In the genomic region with DNA sequence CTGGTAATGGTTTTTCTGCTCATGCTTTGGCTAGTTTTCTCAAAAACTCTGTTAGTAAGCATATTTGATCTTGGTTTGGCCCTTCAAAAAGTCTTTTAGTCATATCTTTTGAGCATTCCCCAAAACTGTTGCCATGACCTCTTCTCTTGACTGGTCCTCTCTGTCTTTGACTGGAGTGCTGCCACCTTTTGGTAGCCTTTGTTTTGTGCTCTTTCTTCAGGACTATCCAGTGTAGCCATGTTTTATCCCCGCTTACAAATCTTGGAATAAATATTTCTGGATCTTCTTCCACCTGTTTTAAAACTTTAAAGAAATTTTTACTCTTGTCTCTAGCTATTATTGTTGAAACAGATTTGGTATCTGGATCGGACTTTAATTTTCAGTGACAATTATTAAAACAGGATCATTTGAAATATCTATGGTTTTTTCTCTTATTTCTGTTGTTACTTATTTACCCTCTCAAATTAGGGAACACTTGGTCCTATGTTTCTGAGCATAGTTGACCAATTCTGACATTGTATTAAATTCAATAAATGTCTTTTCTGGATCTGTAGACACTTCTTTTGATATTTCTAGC, we compare ENCODE assay signal across 8 cellular contexts. TPM values are rescaled to one million over a fixed set of nuclear protein-coding genes. Genes with fewer than 3 reads are reported as not detected.
DNase-seq lines count a peak whose midpoint lies in the region; ATAC-seq and TF ChIP-seq lines count a peak whose summit lies in the region.

No MANE protein-coding gene starts in this region.

- H3K4me3 ChIP-seq in AG10803 (ENCODE audit: low read length) (no peak overlapping the region), OCI-LY7 (ENCODE audit: low read depth, low read length, poor library complexity, severe bottlenecking) (no peak overlapping the region), foreskin fibroblast (ENCODE audit: low read depth in 1 of 2, low read length in 2 of 2) (no peak overlapping the region)

- no peak overlapping the region for H3K27ac ChIP-seq in OCI-LY7 (ENCODE audit: low read depth, low read length, poor library complexity, severe bottlenecking)

- H3K4me1 ChIP-seq in OCI-LY7 (ENCODE audit: insufficient read depth, low read length, poor library complexity, severe bottlenecking), result no peaks in the 10 kb centered on the region

- TF ChIP-seq CTCF in AG10803 (conservative IDR thresholded peaks at IDR 0.05; ENCODE audit: low read length) (peak; percentile 55), GM13976 (IDR thresholded peaks at IDR 0.05; ENCODE audit: borderline replicate concordance, control extremely low read depth, extremely low read depth, insufficient read depth, missing control alignments) (peak; percentile 27), OCI-LY7 (conservative IDR thresholded peaks at IDR 0.05; ENCODE audit: low read length) (peak; percentile 75), foreskin fibroblast (IDR thresholded peaks at IDR 0.05; ENCODE audit: low read depth, low read length) (peak; percentile 45)

- no peak overlapping the region for H2AFZ ChIP-seq in OCI-LY7 (ENCODE audit: low read length)

- intact Hi-C loops in OCI-LY7 (cut with micrococcal nuclease; ENCODE audit: unreplicated experiment), result no loop called here

- no peaks in the 10 kb centered on the region for H3K36me3 ChIP-seq in OCI-LY7 (ENCODE audit: insufficient read depth, low read length)

- no peak overlapping the region for H3K4me2 ChIP-seq in OCI-LY7 (ENCODE audit: low read length)

- CTCF ChIA-PET in OCI-LY7 (lab: Charles Lee; ENCODE audit: unreplicated experiment), result no interaction called here

- H3K9me3 ChIP-seq in OCI-LY7 (ENCODE audit: low read length), result no peaks in the 10 kb centered on the region

- in situ Hi-C loops in GM13976 (cut with MboI; ENCODE audit: low sequenced_read_pairs, unreplicated experiment), result no loop called here

- no peaks in the 10 kb centered on the region for H3K79me2 ChIP-seq in OCI-LY7 (ENCODE audit: insufficient read depth, low read depth, low read length)

- no TSS peak for BruUV-seq in OCI-LY7 (replicated peaks; lab: Mats Ljungman, UMichigan)

- no peaks in the 10 kb centered on the region for H4K20me1 ChIP-seq in OCI-LY7 (ENCODE audit: insufficient read depth, low read length)

- no peaks in the 10 kb centered on the region for H3K9me2 ChIP-seq in OCI-LY7 (ENCODE audit: insufficient read depth, low read length)

- POLR2A ChIA-PET in OCI-LY7 (lab: Charles Lee), result no interaction called here

- no peak for ATAC-seq in stimulated activated naive CD8-positive, alpha-beta T cell treated with anti-CD3 and anti-CD28 coated beads, Interleukin-15, Interleukin-2, amounts not matched to agents 100 U/mL and 50 U/mL, for 24 hours

- DNase-seq in AG10803 (ENCODE audit: low read depth) (peak; percentile 25), GM13976 (ENCODE audit: low spot score) (peak; percentile 50), OCI-LY7 (ENCODE audit: low spot score) (peak; percentile 11), foreskin fibroblast (peak; percentile 14 to 43), NOMO-1 treated with dmso at 0.1 percent for 144 hours (lab: John Stamatoyannopoulos, UW; ENCODE audit: unreplicated experiment) (no peak)
- DNase-seq in stimulated activated CD4-positive, alpha-beta T cell treated with anti-CD3 and anti-CD28 coated beads, Interleukin-2, amount 100 ng/mL, for 48 hours, result no peak
- no peak for DNase-seq in stimulated activated naive CD8-positive, alpha-beta T cell treated with anti-CD3 and anti-CD28 coated beads, Interleukin-15, Interleukin-2, amounts not matched to agents 100 U/mL and 50 U/mL, for 24 hours
- no peak for DNase-seq in stimulated activated naive CD4-positive, alpha-beta T cell treated with Interleukin-2 at 50 U/mL for 16 hours (lab: John Stamatoyannopoulos, UW)

RNA-seq across cellular contexts. Expression of gene ELOA2, which starts 1.0 kb away (rescaled TPM):
- not detected in 2 replicates for total RNA-seq in OCI-LY7 (2014; rRNA removed; shearing (Covaris generic))
- total RNA-seq in OCI-LY7 (2022), result not detected in 2 replicates

Comparison
In these comparisons a context has a peak if more than half of its experiments do, and no peak if none do; other contexts are left out.
1. DNase-seq: peak in AG10803 (single experiment), GM13976 (single experiment), OCI-LY7 (single experiment) and foreskin fibroblast (2 of 2); none in stimulated activated CD4-positive, alpha-beta T cell treated with anti-CD3 and anti-CD28 coated beads, Interleukin-2, amount 100 ng/mL, for 48 hours (0 of 2), stimulated activated naive CD8-positive, alpha-beta T cell treated with anti-CD3 and anti-CD28 coated beads, Interleukin-15, Interleukin-2, amounts not matched to agents 100 U/mL and 50 U/mL, for 24 hours (single experiment), NOMO-1 treated with dmso at 0.1 percent for 144 hours (single experiment) and stimulated activated naive CD4-positive, alpha-beta T cell treated with Interleukin-2 at 50 U/mL for 16 hours (single experiment).
2. Peak in every context shown above with its lines, with median percentiles within 50 percentile points of each other: CTCF ChIP-seq.